21 cellular contexts compared by ENCODE assay signal in genomic region chr7:27962250-27962649, GRCh38.
A peak's percentile ranks its signal among the peaks of the same experiment; 100 is the strongest.
DNase-seq lines count a peak whose midpoint lies in the region; ATAC-seq and TF ChIP-seq lines count a peak whose summit lies in the region.
"Had no signal": no experiment of that assay in that cellular context is flagged by ENCODE, and none has a peak within 500 bp of the region (broad histone marks: within the 10 kb centered on the region; RNA-seq: fewer than 3 reads in every experiment).

No MANE protein-coding gene starts in this region.

- intact Hi-C loops in natural killer cell (cut with micrococcal nuclease): loop anchor here (5.0 kb wide), 1 partner anchor 50 kb away; no protein-coding TSS in a partner anchor
- intact Hi-C loops in activated T-helper 1 cell treated with anti-CD3 and anti-CD28 coated beads, Interleukin-12 subunit alpha, Interleukin-12 subunit beta, Interleukin-2, Interleukin-4 antibody, amounts not matched to agents 30 ng/mL and 10 ng/mL and 1 ng/mL, durations not matched to agents 14 hours and 24 hours and 36 hours (cut with micrococcal nuclease): no loop called here

- H3K9me3 ChIP-seq in adipocyte (ENCODE audit: control insufficient read depth, low read length): no peaks in the 10 kb centered on the region

- H3K4me1 ChIP-seq in adipocyte (ENCODE audit: control insufficient read depth, insufficient read depth, low read length): peaks cover 20% of the 10 kb centered on the region

- H3K4me1 Mint-ChIP-seq in natural killer cell: peaks cover 78 to 82% of the 10 kb centered on the region in 2 donors
- H3K4me1 Mint-ChIP-seq in natural killer cell treated with Interleukin-12 subunit alpha and Interleukin-12 subunit beta and Interleukin-15 and Interleukin-18, amount 100 ng/mL, for 72 hours (ENCODE audit: low read depth in 2 of 2): peaks cover 37 to 45% of the 10 kb centered on the region in 2 donors
- no peaks in the 10 kb centered on the region for H3K4me1 Mint-ChIP-seq in activated T-helper 1 cell treated with anti-CD3 and anti-CD28 coated beads, Interleukin-12 subunit alpha, Interleukin-12 subunit beta, Interleukin-2, Interleukin-4 antibody, amounts not matched to agents 30 ng/mL and 10 ng/mL and 1 ng/mL, durations not matched to agents 14 hours and 24 hours and 36 hours (ENCODE audit: low read depth)

- H3K4me3 ChIP-seq in adipocyte (ENCODE audit: low read length): no peak overlapping the region
- H3K4me3 ChIP-seq: SK-N-MC had no signal

- no peak overlapping the region for H3K4me3 Mint-ChIP-seq in natural killer cell
- H3K4me3 Mint-ChIP-seq in natural killer cell treated with Interleukin-12 subunit alpha and Interleukin-12 subunit beta and Interleukin-15 and Interleukin-18, amount 100 ng/mL, for 72 hours: no peak overlapping the region
- no peak overlapping the region for H3K4me3 Mint-ChIP-seq in activated T-helper 1 cell treated with anti-CD3 and anti-CD28 coated beads, Interleukin-12 subunit alpha, Interleukin-12 subunit beta, Interleukin-2, Interleukin-4 antibody, amounts not matched to agents 30 ng/mL and 10 ng/mL and 1 ng/mL, durations not matched to agents 14 hours and 24 hours and 36 hours

- no peak overlapping the region for H3K9ac ChIP-seq in adipocyte (ENCODE audit: low read length)

- H3K36me3 Mint-ChIP-seq in natural killer cell: no peaks in the 10 kb centered on the region
- no peaks in the 10 kb centered on the region for H3K36me3 Mint-ChIP-seq in natural killer cell treated with Interleukin-12 subunit alpha and Interleukin-12 subunit beta and Interleukin-15 and Interleukin-18, amount 100 ng/mL, for 72 hours
- H3K36me3 Mint-ChIP-seq in activated T-helper 1 cell treated with anti-CD3 and anti-CD28 coated beads, Interleukin-12 subunit alpha, Interleukin-12 subunit beta, Interleukin-2, Interleukin-4 antibody, amounts not matched to agents 30 ng/mL and 10 ng/mL and 1 ng/mL, durations not matched to agents 14 hours and 24 hours and 36 hours (ENCODE audit: low read depth): no peaks in the 10 kb centered on the region

- no peak for TF ChIP-seq CTCF in natural killer cell (IDR thresholded peaks at IDR 0.05)

- no peaks in the 10 kb centered on the region for H3K27me3 Mint-ChIP-seq in natural killer cell (ENCODE audit: low read depth in 2 of 2)
- no peaks in the 10 kb centered on the region for H3K27me3 Mint-ChIP-seq in natural killer cell treated with Interleukin-12 subunit alpha and Interleukin-12 subunit beta and Interleukin-15 and Interleukin-18, amount 100 ng/mL, for 72 hours
- H3K27me3 Mint-ChIP-seq in activated T-helper 1 cell treated with anti-CD3 and anti-CD28 coated beads, Interleukin-12 subunit alpha, Interleukin-12 subunit beta, Interleukin-2, Interleukin-4 antibody, amounts not matched to agents 30 ng/mL and 10 ng/mL and 1 ng/mL, durations not matched to agents 14 hours and 24 hours and 36 hours (ENCODE audit: insufficient read depth): peaks cover 15% of the 10 kb centered on the region

- DNase-seq in natural killer cell (no peak), adipocyte (ENCODE audit: low read depth) (peak; percentile 7), iris pigment epithelial cell (ENCODE audit: low read depth) (peak; percentile 14), stromal cell of bone marrow (ENCODE audit: low read depth) (peak; percentile 53), SW480 (ENCODE audit: low spot score) (no peak)
- DNase-seq in natural killer cell treated with Interleukin-12 subunit alpha and Interleukin-12 subunit beta and Interleukin-15 and Interleukin-18, amount 100 ng/mL, for 72 hours (ENCODE audit: low spot score): no peak
- no peak for DNase-seq in activated T-helper 1 cell treated with anti-CD3 and anti-CD28 coated beads, Interleukin-12 subunit alpha, Interleukin-12 subunit beta, Interleukin-2, Interleukin-4 antibody, amounts not matched to agents 30 ng/mL and 10 ng/mL and 1 ng/mL, durations not matched to agents 14 hours and 24 hours and 36 hours (ENCODE audit: low spot score)
- DNase-seq in stimulated activated naive CD8-positive, alpha-beta T cell treated with anti-CD3 and anti-CD28 coated beads, Interleukin-15, Interleukin-2, amounts not matched to agents 100 U/mL and 50 U/mL, for 24 hours: no peak
- DNase-seq: DND-41; GF-D8; GOT3; MM.1S; NCI-H1092; NCI-H1436 treated with DMSO at 0.1 percent for 48 hours; NCI-H2029; NCI-H2171; NCI-H446; NCI-H69; NK-92 treated with Interleukin-12 subunit alpha and Interleukin-12 subunit beta, amount 100 ng/mL, for 24 hours; SHP77 had no signal

- H3K36me3 ChIP-seq in adipocyte (ENCODE audit: control insufficient read depth, insufficient read depth, low read length, severe bottlenecking): no peaks in the 10 kb centered on the region

- peak overlapping the region; percentile 43 to 61 for H3K27ac Mint-ChIP-seq in natural killer cell
- H3K27ac Mint-ChIP-seq in natural killer cell treated with Interleukin-12 subunit alpha and Interleukin-12 subunit beta and Interleukin-15 and Interleukin-18, amount 100 ng/mL, for 72 hours: peak overlapping the region in 1 of 2 donors; percentile 66
- no peak overlapping the region for H3K27ac Mint-ChIP-seq in activated T-helper 1 cell treated with anti-CD3 and anti-CD28 coated beads, Interleukin-12 subunit alpha, Interleukin-12 subunit beta, Interleukin-2, Interleukin-4 antibody, amounts not matched to agents 30 ng/mL and 10 ng/mL and 1 ng/mL, durations not matched to agents 14 hours and 24 hours and 36 hours

- H3K27me3 ChIP-seq in adipocyte (replicated peaks; ENCODE audit: control insufficient read depth, insufficient read depth, low read length): no peaks in the 10 kb centered on the region

- ATAC-seq in natural killer cell: no peak
- no peak for ATAC-seq in natural killer cell treated with Interleukin-12 subunit alpha and Interleukin-12 subunit beta and Interleukin-15 and Interleukin-18, amount 100 ng/mL, for 72 hours
- ATAC-seq in stimulated activated naive CD8-positive, alpha-beta T cell treated with anti-CD3 and anti-CD28 coated beads, Interleukin-15, Interleukin-2, amounts not matched to agents 100 U/mL and 50 U/mL, for 24 hours: no peak

- no peaks in the 10 kb centered on the region for H3K9me3 Mint-ChIP-seq in natural killer cell
- no peaks in the 10 kb centered on the region for H3K9me3 Mint-ChIP-seq in natural killer cell treated with Interleukin-12 subunit alpha and Interleukin-12 subunit beta and Interleukin-15 and Interleukin-18, amount 100 ng/mL, for 72 hours
- no peaks in the 10 kb centered on the region for H3K9me3 Mint-ChIP-seq in activated T-helper 1 cell treated with anti-CD3 and anti-CD28 coated beads, Interleukin-12 subunit alpha, Interleukin-12 subunit beta, Interleukin-2, Interleukin-4 antibody, amounts not matched to agents 30 ng/mL and 10 ng/mL and 1 ng/mL, durations not matched to agents 14 hours and 24 hours and 36 hours

Comparison
In these comparisons a context has a peak if more than half of its experiments do, and no peak if none do; other contexts are left out.
1. DNase-seq: peak in adipocyte (single experiment), iris pigment epithelial cell (single experiment) and stromal cell of bone marrow (single experiment); none in natural killer cell (single experiment), natural killer cell treated with Interleukin-12 subunit alpha and Interleukin-12 subunit beta and Interleukin-15 and Interleukin-18, amount 100 ng/mL, for 72 hours (single experiment), SW480 (single experiment), activated T-helper 1 cell treated with anti-CD3 and anti-CD28 coated beads, Interleukin-12 subunit alpha, Interleukin-12 subunit beta, Interleukin-2, Interleukin-4 antibody, amounts not matched to agents 30 ng/mL and 10 ng/mL and 1 ng/mL, durations not matched to agents 14 hours and 24 hours and 36 hours (single experiment) and stimulated activated naive CD8-positive, alpha-beta T cell treated with anti-CD3 and anti-CD28 coated beads, Interleukin-15, Interleukin-2, amounts not matched to agents 100 U/mL and 50 U/mL, for 24 hours (single experiment).